Comparison of ENCODE assay signal across 15 cellular contexts in the genomic region with DNA sequence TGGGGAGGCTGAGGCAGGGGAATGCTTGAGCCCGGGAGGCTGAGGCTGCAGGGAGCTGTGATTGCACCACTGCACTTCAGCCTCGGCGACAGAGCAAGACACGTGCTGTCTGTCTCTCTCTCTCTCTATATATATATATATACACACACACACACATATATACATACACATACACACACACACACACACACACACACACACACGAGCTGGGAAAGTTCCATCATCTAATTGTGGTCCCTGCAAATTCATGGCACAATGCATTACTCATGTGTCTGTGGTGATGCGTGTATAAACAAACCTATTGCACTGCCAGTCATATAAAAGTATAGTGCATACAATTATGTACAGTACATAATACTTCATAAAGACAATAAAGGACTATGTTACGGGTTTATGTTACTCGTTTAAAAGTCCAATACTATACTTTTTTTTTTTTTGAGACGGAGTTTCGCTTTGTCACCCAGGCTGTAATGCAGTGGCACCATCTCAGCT. TPM values are rescaled to one million over a fixed set of nuclear protein-coding genes. Genes with fewer than 3 reads are reported as not detected.
DNase-seq lines count a peak whose midpoint lies in the region; ATAC-seq and TF ChIP-seq lines count a peak whose summit lies in the region.
"Had no signal": no experiment of that assay in that cellular context is flagged by ENCODE, and none has a peak within 500 bp of the region (broad histone marks: within the 10 kb centered on the region; RNA-seq: fewer than 3 reads in every experiment).

No MANE protein-coding gene starts in this region.

- peaks cover 10 to 67% (median 34%) of the 10 kb centered on the region in 3 donors for H3K36me3 Mint-ChIP-seq in naive thymus-derived CD8-positive, alpha-beta T cell

- H3K36me3 ChIP-seq in HAP-1 (replicated peaks) = no peaks in the 10 kb centered on the region
- H3K36me3 ChIP-seq: Peyer's patch had no signal

- peak; percentile 11 for DNase-seq in EH (ENCODE audit: low read depth)
- peak; percentile 30 for DNase-seq in LNCaP clone FGC (ENCODE audit: low read depth)
- peak; percentile 30 for DNase-seq in fibroblast of mammary gland (ENCODE audit: low read depth)
- DNase-seq in naive thymus-derived CD8-positive, alpha-beta T cell = no peak
- no peak for DNase-seq in LoVo (ENCODE audit: low spot score)
- DNase-seq in activated T-cell treated with anti-CD3 and anti-CD28 coated beads, Interleukin-2, amount 50 U/mL, for 1 hour = no peak
- no peak for DNase-seq in HAP-1 (ENCODE audit: low spot score in 2 of 2)
- DNase-seq: H7, NCI-H1092, NCI-H146, NCI-H2081 treated with DMSO at 0.1 percent for 48 hours, NCI-H510A, Peyer's patch had no signal

- ATAC-seq in naive thymus-derived CD8-positive, alpha-beta T cell = no peak
- ATAC-seq: K562, Right ventricle myocardium inferior had no signal

- H3K27me3 Mint-ChIP-seq in naive thymus-derived CD8-positive, alpha-beta T cell = no peaks in the 10 kb centered on the region

- no peak overlapping the region for H3K4me3 ChIP-seq in LNCaP clone FGC (ENCODE audit: low read depth, low read length)
- no peak overlapping the region for H3K4me3 ChIP-seq in fibroblast of mammary gland (ENCODE audit: control insufficient read depth, low read depth, low read length)
- no peak overlapping the region for H3K4me3 ChIP-seq in HAP-1
- H3K4me3 ChIP-seq: K562, Peyer's patch had no signal

- POLR2A ChIA-PET in naive thymus-derived CD8-positive, alpha-beta T cell (lab: Charles Lee) = no interaction called here

- H3K27ac Mint-ChIP-seq in naive thymus-derived CD8-positive, alpha-beta T cell = peak overlapping the region in 6 of 10 donors; percentile 19 to 86 (median 63)

- no peak overlapping the region for H3K4me3 Mint-ChIP-seq in naive thymus-derived CD8-positive, alpha-beta T cell

- H3K27me3 ChIP-seq in HAP-1 (ENCODE audit: low read depth) = no peaks in the 10 kb centered on the region
- H3K27me3 ChIP-seq: Peyer's patch had no signal

- no peaks in the 10 kb centered on the region for H3K9me3 ChIP-seq in HAP-1
- H3K9me3 ChIP-seq: Peyer's patch had no signal

- no peaks in the 10 kb centered on the region for H3K9me3 Mint-ChIP-seq in naive thymus-derived CD8-positive, alpha-beta T cell

- TF ChIP-seq CTCF in LNCaP clone FGC (IDR thresholded peaks at IDR 0.05; ENCODE audit: control insufficient read depth, extremely low read depth, insufficient read depth) (no peak), fibroblast of mammary gland (conservative IDR thresholded peaks at IDR 0.05; ENCODE audit: control insufficient read depth, insufficient read depth, low read depth, low read length) (no peak)

- H3K4me1 Mint-ChIP-seq in naive thymus-derived CD8-positive, alpha-beta T cell = peaks cover 11 to 41% (median 21%) of the 10 kb centered on the region in 4 donors

- in situ Hi-C loops in HAP-1 (cut with MboI; ENCODE audit: low sequenced_read_pairs) = no loop called here

- no peaks in the 10 kb centered on the region for H3K4me1 ChIP-seq in HAP-1
- H3K4me1 ChIP-seq: Peyer's patch had no signal

RNA-seq across cellular contexts. Expression of gene WDR89, which starts 36.6 kb away (rescaled TPM):
- total RNA-seq in naive thymus-derived CD8-positive, alpha-beta T cell = 10 to 100 TPM; 40.6 to 41.4 TPM
- polyA plus RNA-seq in naive thymus-derived CD8-positive, alpha-beta T cell = 10 to 100 TPM; 18.7 to 21.6 (median 20.5) TPM

Comparison
In these comparisons a context has a peak if more than half of its experiments do, and no peak if none do; other contexts are left out.
1. DNase-seq: peak in EH (single experiment), LNCaP clone FGC (single experiment) and fibroblast of mammary gland (single experiment); none in naive thymus-derived CD8-positive, alpha-beta T cell (0 of 10), LoVo (single experiment), activated T-cell treated with anti-CD3 and anti-CD28 coated beads, Interleukin-2, amount 50 U/mL, for 1 hour (single experiment) and HAP-1 (0 of 2).